In the genomic region with DNA sequence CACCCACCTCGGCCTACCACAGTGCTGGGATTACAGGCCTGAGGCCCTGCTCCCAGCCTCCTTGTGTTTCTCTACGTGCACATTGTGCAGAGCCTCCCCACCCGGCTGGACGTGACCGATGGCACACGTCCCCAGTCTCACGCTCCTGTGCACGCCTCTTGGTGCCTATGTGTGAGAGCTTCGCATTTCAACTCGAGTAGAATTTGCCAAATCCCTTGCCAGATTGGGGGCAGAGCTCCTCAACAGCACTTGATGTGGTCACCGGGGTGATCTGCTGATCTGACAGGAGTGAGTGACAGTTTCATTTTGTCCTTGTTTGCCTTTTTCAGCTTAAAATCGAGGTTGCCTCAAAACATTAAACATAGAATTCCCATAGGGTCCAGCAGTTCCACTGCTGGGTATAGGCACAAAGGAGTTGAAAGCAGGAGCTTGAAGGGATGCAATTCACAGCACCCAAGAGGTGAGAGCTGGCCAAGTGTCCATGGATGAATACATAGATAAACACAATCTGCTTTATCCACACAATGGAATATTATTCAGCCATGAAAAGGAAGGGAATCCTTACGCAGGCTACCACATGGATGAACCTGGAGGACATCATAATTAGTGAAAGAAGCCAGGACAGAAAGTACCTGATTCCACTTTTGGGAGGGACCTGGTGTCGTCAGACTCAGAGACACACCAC, we compare ENCODE assay signal across 23 cellular contexts. TPM values are rescaled to one million over a fixed set of nuclear protein-coding genes. Genes with fewer than 3 reads are reported as not detected.
DNase-seq lines count a peak whose midpoint lies in the region; ATAC-seq and TF ChIP-seq lines count a peak whose summit lies in the region.
"Had no signal": no experiment of that assay in that cellular context is flagged by ENCODE, and none has a peak within 500 bp of the region (broad histone marks: within the 10 kb centered on the region; RNA-seq: fewer than 3 reads in every experiment).

No MANE protein-coding gene starts in this region.

- no peak for ATAC-seq in activated T-cell treated with anti-CD3 and anti-CD28 coated beads, Interleukin-2, amount 50 U/mL, for 72 hours (replicated peaks in 1 of 2)
- ATAC-seq in activated CD8-positive, alpha-beta T cell treated with anti-CD3 and anti-CD28 coated beads, Interleukin-2, amount 10 ng/mL, durations not matched to agents 7 days and 5 days: peak; percentile 33
- ATAC-seq in stimulated activated effector memory CD8-positive, alpha-beta T cell treated with anti-CD3 and anti-CD28 coated beads, Interleukin-12 subunit alpha, Interleukin-12 subunit beta, amount 100 ng/mL, for 72 hours: peak; percentile 20
- ATAC-seq in HG03095 (IDR thresholded peaks at IDR 0.05; ENCODE audit: unreplicated experiment): no peak
- ATAC-seq: left lobe of liver had no signal

- no peaks in the 10 kb centered on the region for H3K27me3 ChIP-seq in left ventricle myocardium inferior (ENCODE audit: low read depth)
- H3K27me3 ChIP-seq: brain microvascular endothelial cell, neural progenitor cell, uterus had no signal

- H3K9me3 ChIP-seq in left ventricle myocardium inferior (replicated peaks): no peaks in the 10 kb centered on the region
- H3K9me3 ChIP-seq: colonic mucosa, spleen, uterus had no signal

- intact Hi-C loops in left ventricle myocardium inferior (cut with micrococcal nuclease): no loop called here

- H3K27ac Mint-ChIP-seq in activated T-cell treated with anti-CD3 and anti-CD28 coated beads, Interleukin-2, amount 50 U/mL, for 72 hours: peak overlapping the region; percentile 68
- peak overlapping the region; percentile 77 for H3K27ac Mint-ChIP-seq in activated CD8-positive, alpha-beta T cell treated with anti-CD3 and anti-CD28 coated beads, Interleukin-2, amount 10 ng/mL, durations not matched to agents 7 days and 5 days
- peak overlapping the region; percentile 85 for H3K27ac Mint-ChIP-seq in stimulated activated effector memory CD8-positive, alpha-beta T cell treated with anti-CD3 and anti-CD28 coated beads, Interleukin-12 subunit alpha, Interleukin-12 subunit beta, amount 100 ng/mL, for 72 hours
- H3K27ac Mint-ChIP-seq: activated B cell treated with CpG ODN at 0.5 μM for 24 hours, neural progenitor cell had no signal

- no peaks in the 10 kb centered on the region for H3K9me3 Mint-ChIP-seq in activated T-cell treated with anti-CD3 and anti-CD28 coated beads, Interleukin-2, amount 50 U/mL, for 72 hours
- H3K9me3 Mint-ChIP-seq in activated CD8-positive, alpha-beta T cell treated with anti-CD3 and anti-CD28 coated beads, Interleukin-2, amount 10 ng/mL, durations not matched to agents 7 days and 5 days (ENCODE audit: insufficient read depth): no peaks in the 10 kb centered on the region
- no peaks in the 10 kb centered on the region for H3K9me3 Mint-ChIP-seq in stimulated activated effector memory CD8-positive, alpha-beta T cell treated with anti-CD3 and anti-CD28 coated beads, Interleukin-12 subunit alpha, Interleukin-12 subunit beta, amount 100 ng/mL, for 72 hours
- H3K9me3 Mint-ChIP-seq: activated B cell treated with CpG ODN at 0.5 μM for 24 hours had no signal

- POLR2A ChIA-PET in activated CD8-positive, alpha-beta T cell treated with anti-CD3 and anti-CD28 coated beads, Interleukin-2, amount 10 ng/mL, durations not matched to agents 7 days and 5 days (lab: Charles Lee): interaction anchor here (1.5 to 1.6 kb wide), 2 partner anchors 17 to 22 kb away, joined by 3 read pairs; no protein-coding TSS in a partner anchor

- no peak for DNase-seq in activated T-cell treated with anti-CD3 and anti-CD28 coated beads, Interleukin-2, amount 50 U/mL, for 72 hours
- DNase-seq in activated T-cell treated with anti-CD3 and anti-CD28 coated beads for 4 hours (no peak), left ventricle myocardium inferior (no peak)
- peak; percentile 60 for DNase-seq in activated CD8-positive, alpha-beta T cell treated with anti-CD3 and anti-CD28 coated beads, Interleukin-2, amount 10 ng/mL, durations not matched to agents 7 days and 5 days
- no peak for DNase-seq in stimulated activated effector memory CD8-positive, alpha-beta T cell treated with anti-CD3 and anti-CD28 coated beads, Interleukin-12 subunit alpha, Interleukin-12 subunit beta, amount 100 ng/mL, for 72 hours (ENCODE audit: low spot score in 2 of 2)
- DNase-seq: activated B cell treated with CpG ODN at 0.5 μM for 24 hours; activated CD8-positive, alpha-beta memory T cell treated with anti-CD3 and anti-CD28 coated beads, Interleukin-2, amount 50 U/mL, for 4 hours; activated naive CD4-positive, alpha-beta T cell treated with anti-CD3 and anti-CD28 coated beads, Interleukin-2, amount 50 U/mL, for 16 hours; brain microvascular endothelial cell; colonic mucosa; DMS153; GDM1; midbrain; NCI-H1417; NCI-H524 treated with DMSO at 0.1 percent for 48 hours; spleen; stimulated activated CD4-positive, alpha-beta T cell treated with anti-CD3 and anti-CD28 coated beads, Interleukin-4, amount 100 ng/mL, for 4 hours; uterus had no signal

- TF ChIP-seq CTCF in left ventricle myocardium inferior (IDR thresholded peaks at IDR 0.05; ENCODE audit: borderline replicate concordance): no peak

- CTCF ChIA-PET in activated CD8-positive, alpha-beta T cell treated with anti-CD3 and anti-CD28 coated beads, Interleukin-2, amount 10 ng/mL, durations not matched to agents 7 days and 5 days (lab: Charles Lee): interaction anchor here (1.2 to 1.6 kb wide), 2 partner anchors 9 to 23 kb away, joined by 4 to 5 read pairs; no protein-coding TSS in a partner anchor

- H3K36me3 ChIP-seq in left ventricle myocardium inferior: no peaks in the 10 kb centered on the region
- H3K36me3 ChIP-seq: brain microvascular endothelial cell, colonic mucosa, neural progenitor cell, spleen, uterus had no signal

- H3K4me1 Mint-ChIP-seq in activated T-cell treated with anti-CD3 and anti-CD28 coated beads, Interleukin-2, amount 50 U/mL, for 72 hours (ENCODE audit: low read depth): peaks cover 13% of the 10 kb centered on the region
- peaks cover 28% of the 10 kb centered on the region for H3K4me1 Mint-ChIP-seq in activated CD8-positive, alpha-beta T cell treated with anti-CD3 and anti-CD28 coated beads, Interleukin-2, amount 10 ng/mL, durations not matched to agents 7 days and 5 days (ENCODE audit: low read depth)
- peaks cover 15% of the 10 kb centered on the region for H3K4me1 Mint-ChIP-seq in stimulated activated effector memory CD8-positive, alpha-beta T cell treated with anti-CD3 and anti-CD28 coated beads, Interleukin-12 subunit alpha, Interleukin-12 subunit beta, amount 100 ng/mL, for 72 hours

- H3K27me3 Mint-ChIP-seq in activated T-cell treated with anti-CD3 and anti-CD28 coated beads, Interleukin-2, amount 50 U/mL, for 72 hours (ENCODE audit: low read depth): no peaks in the 10 kb centered on the region
- no peaks in the 10 kb centered on the region for H3K27me3 Mint-ChIP-seq in activated CD8-positive, alpha-beta T cell treated with anti-CD3 and anti-CD28 coated beads, Interleukin-2, amount 10 ng/mL, durations not matched to agents 7 days and 5 days (ENCODE audit: low read depth)
- H3K27me3 Mint-ChIP-seq: activated B cell treated with CpG ODN at 0.5 μM for 24 hours had no signal

- peaks cover 4% of the 10 kb centered on the region in 2 donors for H3K36me3 Mint-ChIP-seq in activated T-cell treated with anti-CD3 and anti-CD28 coated beads, Interleukin-2, amount 50 U/mL, for 72 hours (ENCODE audit: insufficient read depth in 2 of 2)
- H3K36me3 Mint-ChIP-seq in activated CD8-positive, alpha-beta T cell treated with anti-CD3 and anti-CD28 coated beads, Interleukin-2, amount 10 ng/mL, durations not matched to agents 7 days and 5 days (ENCODE audit: low read depth): no peaks in the 10 kb centered on the region
- no peaks in the 10 kb centered on the region for H3K36me3 Mint-ChIP-seq in stimulated activated effector memory CD8-positive, alpha-beta T cell treated with anti-CD3 and anti-CD28 coated beads, Interleukin-12 subunit alpha, Interleukin-12 subunit beta, amount 100 ng/mL, for 72 hours
- H3K36me3 Mint-ChIP-seq: neural progenitor cell had no signal

- no peak overlapping the region for H3K4me3 ChIP-seq in left ventricle myocardium inferior
- H3K4me3 ChIP-seq: colonic mucosa, neural progenitor cell, SK-N-MC, spleen, uterus had no signal

- no peaks in the 10 kb centered on the region for H3K4me1 ChIP-seq in left ventricle myocardium inferior
- H3K4me1 ChIP-seq: colonic mucosa, neural progenitor cell, uterus had no signal

- H3K4me3 Mint-ChIP-seq in activated T-cell treated with anti-CD3 and anti-CD28 coated beads, Interleukin-2, amount 50 U/mL, for 72 hours: peak overlapping the region; percentile 70 to 71
- H3K4me3 Mint-ChIP-seq in activated CD8-positive, alpha-beta T cell treated with anti-CD3 and anti-CD28 coated beads, Interleukin-2, amount 10 ng/mL, durations not matched to agents 7 days and 5 days: no peak overlapping the region
- H3K4me3 Mint-ChIP-seq in stimulated activated effector memory CD8-positive, alpha-beta T cell treated with anti-CD3 and anti-CD28 coated beads, Interleukin-12 subunit alpha, Interleukin-12 subunit beta, amount 100 ng/mL, for 72 hours: peak overlapping the region; percentile 44
- H3K4me3 Mint-ChIP-seq: activated B cell treated with CpG ODN at 0.5 μM for 24 hours, neural progenitor cell had no signal

- no peak overlapping the region for H3K27ac ChIP-seq in left ventricle myocardium inferior (replicated peaks)
- H3K27ac ChIP-seq: brain microvascular endothelial cell, C4-2B, colonic mucosa, neural progenitor cell, SK-N-MC, spleen, uterus had no signal

RNA-seq across cellular contexts. Expression of a gene that starts 17.6 kb away (rescaled TPM):
- total RNA-seq in activated T-cell treated with anti-CD3 and anti-CD28 coated beads, Interleukin-2, amount 50 U/mL, for 72 hours: 1 to 10 TPM; 9.1 to 9.8 TPM
- 1 to 10 TPM; 5.9 to 6.2 TPM for total RNA-seq in activated CD8-positive, alpha-beta T cell treated with anti-CD3 and anti-CD28 coated beads, Interleukin-2, amount 10 ng/mL, durations not matched to agents 7 days and 5 days
- 6.4 TPM for total RNA-seq in left ventricle myocardium inferior

RNA-seq across cellular contexts. Expression of a gene that starts 18.5 kb away (rescaled TPM):
- 10 to 100 TPM; 59.3 to 65.8 TPM for total RNA-seq in activated T-cell treated with anti-CD3 and anti-CD28 coated beads, Interleukin-2, amount 50 U/mL, for 72 hours
- total RNA-seq in activated CD8-positive, alpha-beta T cell treated with anti-CD3 and anti-CD28 coated beads, Interleukin-2, amount 10 ng/mL, durations not matched to agents 7 days and 5 days: 100 to 1,000 TPM; 141 to 146 TPM
- 28.4 TPM for total RNA-seq in left ventricle myocardium inferior

RNA-seq across cellular contexts. Expression of a gene that starts 29.6 kb away (rescaled TPM):
- 100 to 1,000 TPM; 131 to 150 TPM for total RNA-seq in activated T-cell treated with anti-CD3 and anti-CD28 coated beads, Interleukin-2, amount 50 U/mL, for 72 hours
- 100 to 1,000 TPM; 164 to 165 TPM for total RNA-seq in activated CD8-positive, alpha-beta T cell treated with anti-CD3 and anti-CD28 coated beads, Interleukin-2, amount 10 ng/mL, durations not matched to agents 7 days and 5 days
- total RNA-seq in left ventricle myocardium inferior: 40.6 TPM

RNA-seq across cellular contexts. Expression of a gene that starts 45.7 kb away (rescaled TPM):
- total RNA-seq in activated T-cell treated with anti-CD3 and anti-CD28 coated beads, Interleukin-2, amount 50 U/mL, for 72 hours: 10 to 100 TPM; 11.6 to 13.9 TPM
- 10 to 100 TPM; 12.1 to 13.6 TPM for total RNA-seq in activated CD8-positive, alpha-beta T cell treated with anti-CD3 and anti-CD28 coated beads, Interleukin-2, amount 10 ng/mL, durations not matched to agents 7 days and 5 days
- 7.5 TPM for total RNA-seq in left ventricle myocardium inferior

RNA-seq across cellular contexts. Expression of a gene that starts 55.3 kb away (rescaled TPM):
- total RNA-seq in activated T-cell treated with anti-CD3 and anti-CD28 coated beads, Interleukin-2, amount 50 U/mL, for 72 hours: 10 to 100 TPM; 76.7 to 94.1 TPM
- 100 to 1,000 TPM in 1 of 2 experiments, 10 to 100 TPM in 1; 98.9 to 106 TPM for total RNA-seq in activated CD8-positive, alpha-beta T cell treated with anti-CD3 and anti-CD28 coated beads, Interleukin-2, amount 10 ng/mL, durations not matched to agents 7 days and 5 days
- total RNA-seq in left ventricle myocardium inferior: 67.1 TPM

Comparison
In these comparisons a context has a peak if more than half of its experiments do, and no peak if none do; other contexts are left out.
1. ATAC-seq: peak in activated CD8-positive, alpha-beta T cell treated with anti-CD3 and anti-CD28 coated beads, Interleukin-2, amount 10 ng/mL, durations not matched to agents 7 days and 5 days (single experiment) and stimulated activated effector memory CD8-positive, alpha-beta T cell treated with anti-CD3 and anti-CD28 coated beads, Interleukin-12 subunit alpha, Interleukin-12 subunit beta, amount 100 ng/mL, for 72 hours (single experiment); none in activated T-cell treated with anti-CD3 and anti-CD28 coated beads, Interleukin-2, amount 50 U/mL, for 72 hours (0 of 2) and HG03095 (single experiment).
2. Peak in every context shown above with its lines, with median percentiles within 50 percentile points of each other: H3K27ac Mint-ChIP-seq.